ENCODE assay signal across 8 cellular contexts in genomic region chr12:110569838-110570237, GRCh38. TPM values are rescaled to one million over a fixed set of nuclear protein-coding genes. Genes with fewer than 3 reads are reported as not detected.
DNase-seq lines count a peak whose midpoint lies in the region; ATAC-seq, FAIRE-seq and TF ChIP-seq lines count a peak whose summit lies in the region.
"Not testable (repeated sequence)": the region's sequence is repeated elsewhere in the genome, so short reads cannot be mapped to it uniquely, and the experiment has no call there.

No MANE protein-coding gene starts in this region.

- peaks cover 25% of the 10 kb centered on the region for H3K36me3 Mint-ChIP-seq in T-cell
- peaks cover 46% of the 10 kb centered on the region for H3K36me3 Mint-ChIP-seq in activated CD4-positive, alpha-beta T cell treated with anti-CD3 and anti-CD28 coated beads, Interleukin-2, amount 10 ng/mL, durations not matched to agents 24 days and 14 days (ENCODE audit: low read depth)
- peaks cover 9 to 21% of the 10 kb centered on the region in 2 donors for H3K36me3 Mint-ChIP-seq in activated T-cell treated with anti-CD3 and anti-CD28 coated beads, Interleukin-2, amount 50 U/mL, for 72 hours (ENCODE audit: insufficient read depth in 2 of 2)
- H3K36me3 Mint-ChIP-seq in activated naive CD4-positive, alpha-beta T cell treated with anti-CD3 and anti-CD28 coated beads for 36 hours (ENCODE audit: low read depth) = peaks cover 21% of the 10 kb centered on the region
- H3K36me3 Mint-ChIP-seq in activated naive CD8-positive, alpha-beta T cell treated with anti-CD3 and anti-CD28 coated beads for 36 hours = peaks cover 64% of the 10 kb centered on the region

- FAIRE-seq in A549 (lab: Jason Lieb, UNC) = not testable (repeated sequence)

- not testable (repeated sequence) for H3K4me3 Mint-ChIP-seq in T-cell; activated naive CD4-positive, alpha-beta T cell treated with anti-CD3 and anti-CD28 coated beads for 36 hours; activated naive CD8-positive, alpha-beta T cell treated with anti-CD3 and anti-CD28 coated beads for 36 hours
- H3K4me3 Mint-ChIP-seq in activated CD4-positive, alpha-beta T cell treated with anti-CD3 and anti-CD28 coated beads, Interleukin-2, amount 10 ng/mL, durations not matched to agents 24 days and 14 days = peak overlapping the region; percentile 14
- peak overlapping the region in 1 of 2 donors; percentile 50 for H3K4me3 Mint-ChIP-seq in activated T-cell treated with anti-CD3 and anti-CD28 coated beads, Interleukin-2, amount 50 U/mL, for 72 hours

- H3K27me3 Mint-ChIP-seq in T-cell; activated CD4-positive, alpha-beta T cell treated with anti-CD3 and anti-CD28 coated beads, Interleukin-2, amount 10 ng/mL, durations not matched to agents 24 days and 14 days; activated T-cell treated with anti-CD3 and anti-CD28 coated beads, Interleukin-2, amount 50 U/mL, for 72 hours (ENCODE audit: low read depth); activated naive CD4-positive, alpha-beta T cell treated with anti-CD3 and anti-CD28 coated beads for 36 hours (ENCODE audit: low read depth); activated naive CD8-positive, alpha-beta T cell treated with anti-CD3 and anti-CD28 coated beads for 36 hours: not testable (repeated sequence)

- CTCF ChIA-PET in A549 (lab: Yijun Ruan, JAX) (interaction anchor here (4.8 kb wide), 1 partner anchor 17 kb away, joined by 26 read pairs; no protein-coding TSS in a partner anchor), T-cell (lab: Charles Lee) (interaction anchor here in 1 of 2 donors (1.2 kb wide), 1 partner anchor 32 kb away, joined by 3 read pairs; no protein-coding TSS in a partner anchor)
- CTCF ChIA-PET in activated naive CD4-positive, alpha-beta T cell treated with anti-CD3 and anti-CD28 coated beads for 36 hours (lab: Charles Lee) = not testable (repeated sequence)

- TF ChIP-seq CTCF in A549 (IDR thresholded peaks at IDR 0.05); foreskin keratinocyte (conservative IDR thresholded peaks at IDR 0.05); psoas muscle (IDR thresholded peaks at IDR 0.05): not testable (repeated sequence)

- peaks cover 27% of the 10 kb centered on the region for H3K9me3 ChIP-seq in A549
- H3K9me3 ChIP-seq in psoas muscle = not testable (repeated sequence)

- not testable (repeated sequence) for H3K36me3 ChIP-seq in psoas muscle (ENCODE audit: insufficient read depth in 1 of 2, low read depth in 1 of 2)

- intact Hi-C loops in activated CD4-positive, alpha-beta T cell treated with anti-CD3 and anti-CD28 coated beads, Interleukin-2, amount 10 ng/mL, durations not matched to agents 24 days and 14 days (cut with micrococcal nuclease); activated naive CD4-positive, alpha-beta T cell treated with anti-CD3 and anti-CD28 coated beads for 36 hours (cut with micrococcal nuclease); psoas muscle (cut with DNase I): not testable (repeated sequence)

- WGBS in A549 (ENCODE audit: missing lambda C conversion rate) = 0% methylated on average over 1 of the region's 2 CpGs
- WGBS in psoas muscle, 3 donors = no CpG with 5 or more reads among the region's 2 CpGs

- not testable (repeated sequence) for TF ChIP-seq RAD21 in A549 (conservative IDR thresholded peaks at IDR 0.05 in 1 of 2, IDR thresholded peaks at IDR 0.05 in 1 of 2)

- not testable (repeated sequence) for H3K27me3 ChIP-seq in foreskin keratinocyte; psoas muscle (ENCODE audit: insufficient read depth in 3 of 3, low read length in 2 of 3)

- not testable (repeated sequence) for DNase-seq in A549 (ENCODE audit: low read depth in 1 of 2, low spot score in 1 of 2); T-cell; activated CD4-positive, alpha-beta T cell treated with anti-CD3 and anti-CD28 coated beads, Interleukin-2, amount 10 ng/mL, durations not matched to agents 24 days and 14 days; activated T-cell treated with anti-CD3 and anti-CD28 coated beads, Interleukin-2, amount 50 U/mL, for 72 hours; activated naive CD4-positive, alpha-beta T cell treated with anti-CD3 and anti-CD28 coated beads for 36 hours; activated naive CD8-positive, alpha-beta T cell treated with anti-CD3 and anti-CD28 coated beads for 36 hours; foreskin keratinocyte; psoas muscle

- H3K9me3 Mint-ChIP-seq in T-cell = peaks cover 3 to 11% (median 5%) of the 10 kb centered on the region in 3 donors
- H3K9me3 Mint-ChIP-seq in activated CD4-positive, alpha-beta T cell treated with anti-CD3 and anti-CD28 coated beads, Interleukin-2, amount 10 ng/mL, durations not matched to agents 24 days and 14 days; activated T-cell treated with anti-CD3 and anti-CD28 coated beads, Interleukin-2, amount 50 U/mL, for 72 hours: not testable (repeated sequence)
- H3K9me3 Mint-ChIP-seq in activated naive CD4-positive, alpha-beta T cell treated with anti-CD3 and anti-CD28 coated beads for 36 hours = peaks cover 19% of the 10 kb centered on the region
- peaks cover 11% of the 10 kb centered on the region for H3K9me3 Mint-ChIP-seq in activated naive CD8-positive, alpha-beta T cell treated with anti-CD3 and anti-CD28 coated beads for 36 hours

- not testable (repeated sequence) for TF ChIP-seq EP300 in A549 (IDR thresholded peaks at IDR 0.05)

- not testable (repeated sequence) for H3K4me2 ChIP-seq in A549

- peak overlapping the region; percentile 4 to 5 for H3K27ac Mint-ChIP-seq in T-cell
- peak overlapping the region; percentile 83 for H3K27ac Mint-ChIP-seq in activated CD4-positive, alpha-beta T cell treated with anti-CD3 and anti-CD28 coated beads, Interleukin-2, amount 10 ng/mL, durations not matched to agents 24 days and 14 days
- peak overlapping the region; percentile 89 for H3K27ac Mint-ChIP-seq in activated T-cell treated with anti-CD3 and anti-CD28 coated beads, Interleukin-2, amount 50 U/mL, for 72 hours
- peak overlapping the region; percentile 59 for H3K27ac Mint-ChIP-seq in activated naive CD4-positive, alpha-beta T cell treated with anti-CD3 and anti-CD28 coated beads for 36 hours
- H3K27ac Mint-ChIP-seq in activated naive CD8-positive, alpha-beta T cell treated with anti-CD3 and anti-CD28 coated beads for 36 hours = peak overlapping the region; percentile 81

- not testable (repeated sequence) for ATAC-seq in A549; T-cell (replicated peaks in 1 of 4); activated T-cell treated with anti-CD3 and anti-CD28 coated beads, Interleukin-2, amount 50 U/mL, for 72 hours (replicated peaks in 1 of 2); foreskin keratinocyte; psoas muscle

- not testable (repeated sequence) for H3K4me3 ChIP-seq in A549, psoas muscle

- not testable (repeated sequence) for H3K27ac ChIP-seq in A549
- H3K27ac ChIP-seq in foreskin keratinocyte (peak overlapping the region; percentile 91), psoas muscle (peak overlapping the region; percentile 19)

- not testable (repeated sequence) for TF ChIP-seq POLR2A in A549 (IDR thresholded peaks at IDR 0.05; ENCODE audit: low read length)

- POLR2A ChIA-PET in A549 (lab: Yijun Ruan, JAX); T-cell (lab: Charles Lee): not testable (repeated sequence)

- H3K4me1 ChIP-seq in A549 (peaks cover 19% of the 10 kb centered on the region), foreskin keratinocyte (peaks cover 33% of the 10 kb centered on the region), psoas muscle (peaks cover 54% of the 10 kb centered on the region)

- peaks cover 42 to 53% (median 51%) of the 10 kb centered on the region in 3 donors for H3K4me1 Mint-ChIP-seq in T-cell
- H3K4me1 Mint-ChIP-seq in activated CD4-positive, alpha-beta T cell treated with anti-CD3 and anti-CD28 coated beads, Interleukin-2, amount 10 ng/mL, durations not matched to agents 24 days and 14 days = peaks cover 42% of the 10 kb centered on the region
- H3K4me1 Mint-ChIP-seq in activated T-cell treated with anti-CD3 and anti-CD28 coated beads, Interleukin-2, amount 50 U/mL, for 72 hours (ENCODE audit: low read depth) = peaks cover 57% of the 10 kb centered on the region
- peaks cover 64% of the 10 kb centered on the region for H3K4me1 Mint-ChIP-seq in activated naive CD4-positive, alpha-beta T cell treated with anti-CD3 and anti-CD28 coated beads for 36 hours (ENCODE audit: low read depth)
- H3K4me1 Mint-ChIP-seq in activated naive CD8-positive, alpha-beta T cell treated with anti-CD3 and anti-CD28 coated beads for 36 hours = peaks cover 48% of the 10 kb centered on the region

RNA-seq across cellular contexts. Expression of gene PPTC7, which starts 13.3 kb away (rescaled TPM):
- polyA plus RNA-seq in A549 (2011; rRNA removed) (27.1 and 30.3 TPM in 2 replicates), A549 (2017; fragmentation: RNase III; extraction: RNeasy Plus Mini Kit Qiagen cat#74134 plus additional on column Dnase treatment) (13.8 to 15.1 TPM (median 14.7 TPM) in 3 replicates), foreskin keratinocyte (9.6 and 12.0 TPM in 2 replicates), psoas muscle (100 to 1,000 TPM in 1 of 3 donors, 10 to 100 TPM in 2; 54.6 to 134 (median 65.4) TPM)
- 7.9 and 10.0 TPM in 2 replicates for polyA plus RNA-seq in A549 (2012; cell fraction: cytosol; rRNA removed)
- 4.8 and 6.7 TPM in 2 replicates for polyA plus RNA-seq in A549 (2012; cell fraction: nucleus; rRNA removed)
- polyA minus RNA-seq in A549 (2011; rRNA and poly(A)+ RNA removed) = 32.6 and 34.4 TPM in 2 replicates
- total RNA-seq in T-cell (10 to 100 TPM; 36.0 to 38.1 (median 36.6) TPM), foreskin keratinocyte (26.6 and 27.2 TPM in 2 replicates), psoas muscle (100 to 1,000 TPM in 2 of 4 donors, 10 to 100 TPM in 2; 61.1 to 213 (median 86.7) TPM)
- total RNA-seq in activated CD4-positive, alpha-beta T cell treated with anti-CD3 and anti-CD28 coated beads, Interleukin-2, amount 10 ng/mL, durations not matched to agents 24 days and 14 days = 57.9 and 58.4 TPM in 2 replicates
- 10 to 100 TPM; 42.6 to 42.9 TPM for total RNA-seq in activated T-cell treated with anti-CD3 and anti-CD28 coated beads, Interleukin-2, amount 50 U/mL, for 72 hours
- 10 to 100 TPM; 41.1 to 43.2 TPM for total RNA-seq in activated naive CD4-positive, alpha-beta T cell treated with anti-CD3 and anti-CD28 coated beads for 36 hours
- total RNA-seq in activated naive CD8-positive, alpha-beta T cell treated with anti-CD3 and anti-CD28 coated beads for 36 hours = 10 to 100 TPM; 46.2 to 48.3 TPM

RNA-seq across cellular contexts. Expression of gene TCTN1, which starts 44.1 kb away (rescaled TPM):
- polyA plus RNA-seq in A549 (2011; rRNA removed) = 56.9 and 62.2 TPM in 2 replicates
- 26.2 and 35.0 TPM in 2 replicates for polyA plus RNA-seq in A549 (2012; cell fraction: cytosol; rRNA removed)
- 74.3 and 74.7 TPM in 2 replicates for polyA plus RNA-seq in A549 (2012; cell fraction: nucleus; rRNA removed)
- polyA plus RNA-seq in A549 (2017; fragmentation: RNase III; extraction: RNeasy Plus Mini Kit Qiagen cat#74134 plus additional on column Dnase treatment) = 26.3 to 27.8 TPM (median 26.5 TPM) in 3 replicates
- 27.0 and 30.7 TPM in 2 replicates for polyA minus RNA-seq in A549 (2011; rRNA and poly(A)+ RNA removed)
- 10 to 100 TPM in 3 of 5 donors, 1 to 10 TPM in 2; 8.8 to 14.1 (median 11.5) TPM for total RNA-seq in T-cell
- total RNA-seq in activated CD4-positive, alpha-beta T cell treated with anti-CD3 and anti-CD28 coated beads, Interleukin-2, amount 10 ng/mL, durations not matched to agents 24 days and 14 days = 11.7 and 15.4 TPM in 2 replicates
- total RNA-seq in activated T-cell treated with anti-CD3 and anti-CD28 coated beads, Interleukin-2, amount 50 U/mL, for 72 hours = 1 to 10 TPM; 9.7 to 10.0 TPM
- total RNA-seq in activated naive CD4-positive, alpha-beta T cell treated with anti-CD3 and anti-CD28 coated beads for 36 hours = 1 to 10 TPM; 5.2 to 5.8 TPM
- total RNA-seq in activated naive CD8-positive, alpha-beta T cell treated with anti-CD3 and anti-CD28 coated beads for 36 hours = 10 to 100 TPM; 11.0 to 13.6 TPM
- total RNA-seq in foreskin keratinocyte = 21.4 and 22.7 TPM in 2 replicates
- 18.2 and 21.6 TPM in 2 replicates for polyA plus RNA-seq in foreskin keratinocyte
- total RNA-seq in psoas muscle = 10 to 100 TPM in 3 of 4 donors, 1 to 10 TPM in 1; 8.6 to 23.5 (median 12.7) TPM
- polyA plus RNA-seq in psoas muscle = 10 to 100 TPM in 2 of 3 donors, 1 to 10 TPM in 1; 4.0 to 24.7 (median 12.1) TPM

Comparison
In these comparisons a context has a peak if more than half of its experiments do, and no peak if none do; other contexts are left out.
1. H3K27ac Mint-ChIP-seq: peak in every context shown above with its lines; median percentile 89 in activated T-cell treated with anti-CD3 and anti-CD28 coated beads, Interleukin-2, amount 50 U/mL, for 72 hours; 83 in activated CD4-positive, alpha-beta T cell treated with anti-CD3 and anti-CD28 coated beads, Interleukin-2, amount 10 ng/mL, durations not matched to agents 24 days and 14 days; 81 in activated naive CD8-positive, alpha-beta T cell treated with anti-CD3 and anti-CD28 coated beads for 36 hours; 59 in activated naive CD4-positive, alpha-beta T cell treated with anti-CD3 and anti-CD28 coated beads for 36 hours; 4 in T-cell.